ENCODE assay signal across 1 cellular context in the genomic region with DNA sequence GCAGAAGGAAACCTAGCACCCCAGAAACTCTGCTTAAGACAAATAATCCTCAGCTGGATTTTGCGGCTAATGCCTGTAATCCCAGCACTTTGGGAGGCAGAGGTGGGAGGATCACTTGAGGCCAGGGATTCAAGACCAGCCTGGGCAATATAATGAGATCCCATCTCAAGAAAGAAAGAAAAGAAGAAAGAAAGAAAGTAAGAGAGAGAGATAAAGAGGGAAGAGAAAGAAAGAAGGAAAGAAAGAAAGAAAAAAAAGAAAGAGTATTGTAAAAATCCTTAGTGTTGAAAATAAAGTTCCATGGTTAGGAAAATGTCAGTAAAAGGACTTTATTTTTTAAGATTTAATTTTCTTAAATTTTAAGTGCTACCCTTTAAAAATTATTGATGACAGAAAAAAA.
A peak's percentile ranks its signal among the peaks of the same experiment; 100 is the strongest.
TF ChIP-seq lines count a peak whose summit lies in the region.

No MANE protein-coding gene starts in this region.

TF ChIP-seq in K562, 482 proteins besides CTCF, POLR2A, EP300 and RAD21 (continued from another document and continues in another):
- TF ChIP-seq, protein P1, sequence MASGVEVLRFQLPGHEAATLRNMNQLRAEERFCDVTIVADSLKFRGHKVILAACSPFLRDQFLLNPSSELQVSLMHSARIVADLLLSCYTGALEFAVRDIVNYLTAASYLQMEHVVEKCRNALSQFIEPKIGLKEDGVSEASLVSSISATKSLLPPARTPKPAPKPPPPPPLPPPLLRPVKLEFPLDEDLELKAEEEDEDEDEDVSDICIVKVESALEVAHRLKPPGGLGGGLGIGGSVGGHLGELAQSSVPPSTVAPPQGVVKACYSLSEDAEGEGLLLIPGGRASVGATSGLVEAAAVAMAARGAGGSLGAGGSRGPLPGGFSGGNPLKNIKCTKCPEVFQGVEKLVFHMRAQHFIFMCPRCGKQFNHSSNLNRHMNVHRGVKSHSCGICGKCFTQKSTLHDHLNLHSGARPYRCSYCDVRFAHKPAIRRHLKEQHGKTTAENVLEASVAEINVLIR (CRISPR knock-in tag; IDR thresholded peaks at IDR 0.05): no peak
- TF ChIP-seq HDGF (IDR thresholded peaks at IDR 0.05): no peak
- TF ChIP-seq ZKSCAN1 (IDR thresholded peaks at IDR 0.05; ENCODE audit: low read depth, low read length): no peak
- TF ChIP-seq TAF7 (tag; IDR thresholded peaks at IDR 0.05): no peak
- TF ChIP-seq, protein P2, sequence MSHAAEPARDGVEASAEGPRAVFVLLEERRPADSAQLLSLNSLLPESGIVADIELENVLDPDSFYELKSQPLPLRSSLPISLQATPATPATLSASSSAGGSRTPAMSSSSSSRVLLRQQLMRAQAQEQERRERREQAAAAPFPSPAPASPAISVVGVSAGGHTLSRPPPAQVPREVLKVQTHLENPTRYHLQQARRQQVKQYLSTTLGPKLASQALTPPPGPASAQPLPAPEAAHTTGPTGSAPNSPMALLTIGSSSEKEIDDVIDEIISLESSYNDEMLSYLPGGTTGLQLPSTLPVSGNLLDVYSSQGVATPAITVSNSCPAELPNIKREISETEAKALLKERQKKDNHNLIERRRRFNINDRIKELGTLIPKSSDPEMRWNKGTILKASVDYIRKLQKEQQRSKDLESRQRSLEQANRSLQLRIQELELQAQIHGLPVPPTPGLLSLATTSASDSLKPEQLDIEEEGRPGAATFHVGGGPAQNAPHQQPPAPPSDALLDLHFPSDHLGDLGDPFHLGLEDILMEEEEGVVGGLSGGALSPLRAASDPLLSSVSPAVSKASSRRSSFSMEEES (CRISPR knock-in tag; IDR thresholded peaks at IDR 0.05): no peak
- TF ChIP-seq SNIP1 (IDR thresholded peaks at IDR 0.05; ENCODE audit: low read depth): no peak
- TF ChIP-seq OTX1 (CRISPR knock-in tag; IDR thresholded peaks at IDR 0.05): no peak
- TF ChIP-seq PPARD (CRISPR knock-in tag; IDR thresholded peaks at IDR 0.05): no peak
- TF ChIP-seq PCBP1 (IDR thresholded peaks at IDR 0.05; ENCODE audit: low read depth, low read length, poor library complexity, severe bottlenecking): no peak
- no peak for TF ChIP-seq RFX1 (IDR thresholded peaks at IDR 0.05)
- TF ChIP-seq, protein P3, sequence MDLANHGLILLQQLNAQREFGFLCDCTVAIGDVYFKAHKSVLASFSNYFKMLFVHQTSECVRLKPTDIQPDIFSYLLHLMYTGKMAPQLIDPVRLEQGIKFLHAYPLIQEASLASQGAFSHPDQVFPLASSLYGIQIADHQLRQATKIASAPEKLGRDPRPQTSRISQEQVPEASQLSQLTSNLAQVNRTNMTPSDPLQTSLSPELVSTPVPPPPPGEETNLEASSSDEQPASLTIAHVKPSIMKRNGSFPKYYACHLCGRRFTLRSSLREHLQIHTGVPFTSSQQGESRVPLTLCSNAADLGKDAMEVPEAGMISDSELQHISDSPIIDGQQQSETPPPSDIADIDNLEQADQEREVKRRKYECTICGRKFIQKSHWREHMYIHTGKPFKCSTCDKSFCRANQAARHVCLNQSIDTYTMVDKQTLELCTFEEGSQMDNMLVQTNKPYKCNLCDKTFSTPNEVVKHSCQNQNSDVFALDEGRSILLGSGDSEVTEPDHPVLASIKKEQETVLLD (IDR thresholded peaks at IDR 0.05): no peak
- no peak for TF ChIP-seq CBFA2T3 (IDR thresholded peaks at IDR 0.05)
- no peak for TF ChIP-seq TCF7 (IDR thresholded peaks at IDR 0.05; ENCODE audit: borderline replicate concordance)
- TF ChIP-seq, protein P4, sequence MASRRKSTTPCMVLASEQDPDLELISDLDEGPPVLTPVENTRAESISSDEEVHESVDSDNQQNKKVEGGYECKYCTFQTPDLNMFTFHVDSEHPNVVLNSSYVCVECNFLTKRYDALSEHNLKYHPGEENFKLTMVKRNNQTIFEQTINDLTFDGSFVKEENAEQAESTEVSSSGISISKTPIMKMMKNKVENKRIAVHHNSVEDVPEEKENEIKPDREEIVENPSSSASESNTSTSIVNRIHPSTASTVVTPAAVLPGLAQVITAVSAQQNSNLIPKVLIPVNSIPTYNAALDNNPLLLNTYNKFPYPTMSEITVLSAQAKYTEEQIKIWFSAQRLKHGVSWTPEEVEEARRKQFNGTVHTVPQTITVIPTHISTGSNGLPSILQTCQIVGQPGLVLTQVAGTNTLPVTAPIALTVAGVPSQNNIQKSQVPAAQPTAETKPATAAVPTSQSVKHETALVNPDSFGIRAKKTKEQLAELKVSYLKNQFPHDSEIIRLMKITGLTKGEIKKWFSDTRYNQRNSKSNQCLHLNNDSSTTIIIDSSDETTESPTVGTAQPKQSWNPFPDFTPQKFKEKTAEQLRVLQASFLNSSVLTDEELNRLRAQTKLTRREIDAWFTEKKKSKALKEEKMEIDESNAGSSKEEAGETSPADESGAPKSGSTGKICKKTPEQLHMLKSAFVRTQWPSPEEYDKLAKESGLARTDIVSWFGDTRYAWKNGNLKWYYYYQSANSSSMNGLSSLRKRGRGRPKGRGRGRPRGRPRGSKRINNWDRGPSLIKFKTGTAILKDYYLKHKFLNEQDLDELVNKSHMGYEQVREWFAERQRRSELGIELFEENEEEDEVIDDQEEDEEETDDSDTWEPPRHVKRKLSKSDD (conservative IDR thresholded peaks at IDR 0.05; ENCODE audit: low read length): no peak
- no peak for TF ChIP-seq PRPF4 (IDR thresholded peaks at IDR 0.05; ENCODE audit: insufficient read depth, low read depth, low read length, poor library complexity, severe bottlenecking)
- no peak for TF ChIP-seq HNRNPL (IDR thresholded peaks at IDR 0.05; ENCODE audit: low read depth, low read length)
- peak; percentile 40 for TF ChIP-seq U2AF1 (optimal IDR thresholded peaks at IDR 0.05; ENCODE audit: low read depth, low read length)
- TF ChIP-seq, protein P5, sequence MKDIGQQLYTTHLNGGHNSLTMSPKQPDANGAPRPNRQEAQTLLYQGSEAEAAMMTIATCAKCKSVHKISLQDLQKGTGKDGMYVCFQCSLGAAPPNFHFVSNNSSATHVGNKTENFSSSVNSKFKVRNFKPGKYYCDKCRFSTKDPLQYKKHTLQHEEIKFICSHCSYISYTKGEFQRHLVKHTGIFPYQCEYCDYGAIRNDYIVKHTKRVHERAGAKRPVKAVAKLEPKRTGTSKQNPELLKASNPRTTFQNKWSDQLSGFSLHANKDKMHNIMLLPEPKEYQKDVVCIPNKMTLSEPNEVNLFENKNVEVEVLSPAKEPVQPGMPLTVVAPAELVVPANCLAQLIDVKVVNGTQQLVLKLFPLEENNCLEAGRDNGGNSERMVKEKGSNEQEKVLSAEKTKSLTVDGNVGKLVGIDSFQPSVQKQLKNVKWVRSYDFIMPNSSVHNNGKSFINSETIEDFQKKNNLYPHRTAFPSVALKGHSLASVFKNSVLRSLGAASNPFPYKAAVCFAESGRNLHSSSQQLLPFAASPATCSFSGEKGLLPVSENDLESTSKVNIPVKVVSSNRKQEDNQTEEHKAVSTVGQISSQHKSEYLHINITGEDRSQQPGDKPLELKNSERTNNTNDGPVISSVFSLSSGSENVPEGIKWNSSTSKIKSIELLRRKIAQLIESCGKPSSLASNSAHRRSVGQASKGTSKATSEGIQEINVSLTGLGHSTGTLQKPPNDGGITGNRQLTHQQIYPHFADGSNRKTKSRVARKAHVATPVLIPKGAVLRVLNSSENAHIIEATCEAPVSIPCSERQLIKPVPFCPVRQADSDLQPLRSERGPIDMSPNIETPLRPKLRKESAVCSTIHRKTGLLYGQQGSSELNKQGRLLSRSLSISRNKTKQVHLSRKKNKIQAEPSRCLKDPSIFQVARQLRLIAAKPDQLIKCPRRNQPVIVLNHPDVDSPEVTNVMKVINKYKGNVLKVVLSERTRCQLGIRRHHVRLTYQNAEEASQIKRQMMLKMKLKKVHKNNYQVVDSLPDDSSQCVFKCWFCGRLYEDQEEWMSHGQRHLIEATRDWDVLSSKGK (CRISPR knock-in tag; IDR thresholded peaks at IDR 0.05): no peak
- TF ChIP-seq, protein P6, sequence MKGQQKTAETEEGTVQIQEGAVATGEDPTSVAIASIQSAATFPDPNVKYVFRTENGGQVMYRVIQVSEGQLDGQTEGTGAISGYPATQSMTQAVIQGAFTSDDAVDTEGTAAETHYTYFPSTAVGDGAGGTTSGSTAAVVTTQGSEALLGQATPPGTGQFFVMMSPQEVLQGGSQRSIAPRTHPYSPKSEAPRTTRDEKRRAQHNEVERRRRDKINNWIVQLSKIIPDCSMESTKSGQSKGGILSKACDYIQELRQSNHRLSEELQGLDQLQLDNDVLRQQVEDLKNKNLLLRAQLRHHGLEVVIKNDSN (CRISPR knock-in tag; IDR thresholded peaks at IDR 0.05): no peak
- no peak for TF ChIP-seq GABPA (tag; conservative IDR thresholded peaks at IDR 0.05; ENCODE audit: low read depth)
- TF ChIP-seq, protein P7, sequence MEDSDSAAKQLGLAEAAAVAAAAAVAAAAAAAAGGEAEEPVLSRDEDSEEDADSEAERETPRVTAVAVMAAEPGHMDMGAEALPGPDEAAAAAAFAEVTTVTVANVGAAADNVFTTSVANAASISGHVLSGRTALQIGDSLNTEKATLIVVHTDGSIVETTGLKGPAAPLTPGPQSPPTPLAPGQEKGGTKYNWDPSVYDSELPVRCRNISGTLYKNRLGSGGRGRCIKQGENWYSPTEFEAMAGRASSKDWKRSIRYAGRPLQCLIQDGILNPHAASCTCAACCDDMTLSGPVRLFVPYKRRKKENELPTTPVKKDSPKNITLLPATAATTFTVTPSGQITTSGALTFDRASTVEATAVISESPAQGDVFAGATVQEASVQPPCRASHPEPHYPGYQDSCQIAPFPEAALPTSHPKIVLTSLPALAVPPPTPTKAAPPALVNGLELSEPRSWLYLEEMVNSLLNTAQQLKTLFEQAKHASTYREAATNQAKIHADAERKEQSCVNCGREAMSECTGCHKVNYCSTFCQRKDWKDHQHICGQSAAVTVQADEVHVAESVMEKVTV (CRISPR knock-in tag; IDR thresholded peaks at IDR 0.05): no peak
- no peak for TF ChIP-seq NCOA4 (IDR thresholded peaks at IDR 0.05; ENCODE audit: partially characterized antibody)
- no peak for TF ChIP-seq BRF1 (IDR thresholded peaks at IDR 0.05; ENCODE audit: borderline replicate concordance, extremely low read depth, insufficient read length)
- TF ChIP-seq BRCA1 (IDR thresholded peaks at IDR 0.05): no peak
- no peak for TF ChIP-seq BRCA1 (CRISPR knock-in tag; IDR thresholded peaks at IDR 0.05)
- TF ChIP-seq NCOR1 (IDR thresholded peaks at IDR 0.05): no peak
- TF ChIP-seq, protein P8, sequence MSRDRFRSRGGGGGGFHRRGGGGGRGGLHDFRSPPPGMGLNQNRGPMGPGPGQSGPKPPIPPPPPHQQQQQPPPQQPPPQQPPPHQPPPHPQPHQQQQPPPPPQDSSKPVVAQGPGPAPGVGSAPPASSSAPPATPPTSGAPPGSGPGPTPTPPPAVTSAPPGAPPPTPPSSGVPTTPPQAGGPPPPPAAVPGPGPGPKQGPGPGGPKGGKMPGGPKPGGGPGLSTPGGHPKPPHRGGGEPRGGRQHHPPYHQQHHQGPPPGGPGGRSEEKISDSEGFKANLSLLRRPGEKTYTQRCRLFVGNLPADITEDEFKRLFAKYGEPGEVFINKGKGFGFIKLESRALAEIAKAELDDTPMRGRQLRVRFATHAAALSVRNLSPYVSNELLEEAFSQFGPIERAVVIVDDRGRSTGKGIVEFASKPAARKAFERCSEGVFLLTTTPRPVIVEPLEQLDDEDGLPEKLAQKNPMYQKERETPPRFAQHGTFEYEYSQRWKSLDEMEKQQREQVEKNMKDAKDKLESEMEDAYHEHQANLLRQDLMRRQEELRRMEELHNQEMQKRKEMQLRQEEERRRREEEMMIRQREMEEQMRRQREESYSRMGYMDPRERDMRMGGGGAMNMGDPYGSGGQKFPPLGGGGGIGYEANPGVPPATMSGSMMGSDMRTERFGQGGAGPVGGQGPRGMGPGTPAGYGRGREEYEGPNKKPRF (IDR thresholded peaks at IDR 0.05; ENCODE audit: low read depth, low read length): no peak
- TF ChIP-seq ZNF77 (CRISPR knock-in tag; IDR thresholded peaks at IDR 0.05): no peak
- no peak for TF ChIP-seq TCF7L2 (IDR thresholded peaks at IDR 0.05; ENCODE audit: low read depth, low read length)
- no peak for TF ChIP-seq NR2C2 (CRISPR knock-in tag; IDR thresholded peaks at IDR 0.05)
- TF ChIP-seq NR2C2 (tag; IDR thresholded peaks at IDR 0.05): no peak
- no peak for TF ChIP-seq NR3C1 (CRISPR knock-in tag; IDR thresholded peaks at IDR 0.05)
- no peak for TF ChIP-seq POLR2AphosphoS2 (IDR thresholded peaks at IDR 0.05; ENCODE audit: low read length)
- TF ChIP-seq PHTF2 (CRISPR knock-in tag; IDR thresholded peaks at IDR 0.05): no peak
- TF ChIP-seq TBP (optimal IDR thresholded peaks at IDR 0.05; ENCODE audit: low read depth, low read length): no peak
- TF ChIP-seq DDX20 (tag; IDR thresholded peaks at IDR 0.05; ENCODE audit: low read depth): no peak
- TF ChIP-seq MTA2 (IDR thresholded peaks at IDR 0.05; ENCODE audit: low read depth): 0 out of 2 replicates have a peak, but pooled peaks have one; percentile 5
- no peak for TF ChIP-seq DMBX1 (CRISPR knock-in tag; IDR thresholded peaks at IDR 0.05; ENCODE audit: borderline replicate concordance)
- no peak for TF ChIP-seq ZNF274 (IDR thresholded peaks at IDR 0.05; ENCODE audit: borderline replicate concordance, low read depth, low read length)
- TF ChIP-seq ZNF436 (CRISPR knock-in tag; IDR thresholded peaks at IDR 0.05): no peak
- TF ChIP-seq ZNF239 (CRISPR knock-in tag; IDR thresholded peaks at IDR 0.05): no peak
- TF ChIP-seq MCM7 (IDR thresholded peaks at IDR 0.05): no peak; a peak in 1 of 4 replicates
- no peak for TF ChIP-seq SOX6 (IDR thresholded peaks at IDR 0.05)
- TF ChIP-seq PHB2 (IDR thresholded peaks at IDR 0.05; ENCODE audit: low read depth): peak; percentile 32; the same call in 1 of the 2 replicates
- no peak for TF ChIP-seq KAT2B (IDR thresholded peaks at IDR 0.05; ENCODE audit: low read depth, low read length)
- peak; percentile 20 for TF ChIP-seq ZNF316 (IDR thresholded peaks at IDR 0.05)
- TF ChIP-seq MBD2 (IDR thresholded peaks at IDR 0.05; ENCODE audit: borderline replicate concordance, low read depth): no peak
- peak; percentile 76; the same call in 1 of the 2 replicates for TF ChIP-seq SMARCA5 (IDR thresholded peaks at IDR 0.05)
- no peak for TF ChIP-seq KLF10 (CRISPR knock-in tag; IDR thresholded peaks at IDR 0.05)
- TF ChIP-seq, protein P9, sequence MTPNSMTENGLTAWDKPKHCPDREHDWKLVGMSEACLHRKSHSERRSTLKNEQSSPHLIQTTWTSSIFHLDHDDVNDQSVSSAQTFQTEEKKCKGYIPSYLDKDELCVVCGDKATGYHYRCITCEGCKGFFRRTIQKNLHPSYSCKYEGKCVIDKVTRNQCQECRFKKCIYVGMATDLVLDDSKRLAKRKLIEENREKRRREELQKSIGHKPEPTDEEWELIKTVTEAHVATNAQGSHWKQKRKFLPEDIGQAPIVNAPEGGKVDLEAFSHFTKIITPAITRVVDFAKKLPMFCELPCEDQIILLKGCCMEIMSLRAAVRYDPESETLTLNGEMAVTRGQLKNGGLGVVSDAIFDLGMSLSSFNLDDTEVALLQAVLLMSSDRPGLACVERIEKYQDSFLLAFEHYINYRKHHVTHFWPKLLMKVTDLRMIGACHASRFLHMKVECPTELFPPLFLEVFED (CRISPR knock-in tag; conservative IDR thresholded peaks at IDR 0.05): no peak
- no peak for TF ChIP-seq SRF (CRISPR knock-in tag; IDR thresholded peaks at IDR 0.05)
- no peak for TF ChIP-seq EWSR1 (IDR thresholded peaks at IDR 0.05; ENCODE audit: borderline replicate concordance, low read depth, partially characterized antibody)
- TF ChIP-seq ARNT (IDR thresholded peaks at IDR 0.05): no peak; a peak in 2 of 4 replicates
- no peak for TF ChIP-seq ZNF3 (CRISPR knock-in tag; IDR thresholded peaks at IDR 0.05)
- TF ChIP-seq ZNF263 (CRISPR knock-in tag; IDR thresholded peaks at IDR 0.05; ENCODE audit: borderline replicate concordance): no peak
- TF ChIP-seq ZSCAN29 (IDR thresholded peaks at IDR 0.05): no peak
- TF ChIP-seq GABPB2 (CRISPR knock-in tag; conservative IDR thresholded peaks at IDR 0.05): no peak
- no peak for TF ChIP-seq ZFP36 (IDR thresholded peaks at IDR 0.05; ENCODE audit: low read depth, low read length, partially characterized antibody)
- TF ChIP-seq STAT5A (IDR thresholded peaks at IDR 0.05; ENCODE audit: borderline replicate concordance, low read length): no peak
